In the genomic region with DNA sequence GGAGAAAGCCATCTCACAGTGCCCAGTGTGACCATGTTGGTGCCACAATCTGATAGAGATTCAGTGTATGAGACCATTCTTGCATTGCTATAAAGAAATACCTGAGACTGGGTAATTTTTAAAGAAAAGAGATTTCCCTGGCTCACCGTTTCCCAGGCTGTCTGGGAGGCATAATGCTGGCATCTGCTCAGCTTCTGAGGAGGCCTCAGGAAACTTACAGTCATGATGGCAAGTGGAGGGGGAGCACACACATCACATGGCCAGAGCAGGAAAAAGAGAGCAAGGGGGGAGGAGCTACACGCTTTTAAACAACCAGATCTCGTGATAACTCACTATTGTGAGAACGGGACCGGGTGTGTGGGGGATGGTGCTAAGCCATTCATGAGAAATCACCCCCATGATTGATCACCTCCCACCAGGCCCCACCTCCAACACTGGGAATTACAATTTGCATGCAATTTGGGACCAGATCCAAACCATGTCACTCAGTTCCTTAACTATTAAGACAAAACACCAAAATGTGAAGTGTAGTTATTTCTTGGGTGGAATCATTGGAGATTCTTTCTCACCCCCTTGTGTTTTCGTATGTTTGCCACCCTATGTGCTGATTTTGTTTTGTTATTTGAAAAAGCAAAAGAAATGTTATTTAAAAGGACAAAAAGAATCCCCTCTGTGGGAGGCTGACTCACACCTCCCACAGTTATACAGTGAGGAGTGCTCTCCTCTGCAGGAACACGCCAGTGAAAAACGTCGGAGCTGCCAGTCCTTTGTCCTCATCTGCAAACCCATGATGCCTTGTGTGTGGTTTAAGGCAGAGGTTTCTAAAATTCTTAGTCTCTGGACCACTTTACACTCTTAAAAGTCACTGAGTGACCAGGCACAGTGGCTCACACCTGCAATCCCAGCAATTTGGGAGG, we compare ENCODE assay signal across 15 cellular contexts.
"Had no signal": no experiment of that assay in that cellular context is flagged by ENCODE, and none has a peak within 500 bp of the region (broad histone marks: within the 10 kb centered on the region; RNA-seq: fewer than 3 reads in every experiment).

No MANE protein-coding gene starts in this region.

- H3K27me3 ChIP-seq: pancreas, vagina had no signal

- H3K36me3 ChIP-seq: adrenal gland, gastrocnemius medialis, left lung, pancreas, tibial nerve, vagina had no signal

- H3K4me1 Mint-ChIP-seq: activated CD4-positive, alpha-beta T cell treated with anti-CD3 and anti-CD28 coated beads, Interleukin-2, amount 10 ng/mL, durations not matched to agents 7 days and 5 days had no signal

- H3K27me3 Mint-ChIP-seq: stimulated activated memory B cell treated with anti-CD40 and anti-IgM and Interleukin-4, amounts not matched to agents 10 μg/mL and 1 μg/mL and 100 μg/mL, for 72 hours had no signal

- H3K27ac ChIP-seq: adrenal gland, gastrocnemius medialis, left lung, pancreas, tibial nerve, vagina had no signal

- H3K27ac Mint-ChIP-seq: activated CD4-positive, alpha-beta T cell treated with anti-CD3 and anti-CD28 coated beads, Interleukin-2, amount 10 ng/mL, durations not matched to agents 7 days and 5 days; activated naive CD4-positive, alpha-beta T cell treated with anti-CD3 and anti-CD28 coated beads for 36 hours; activated T-helper 17 cell treated with anti-CD3 and anti-CD28 coated beads, Interleukin-2, amount 50 U/mL, for 72 hours; nephron progenitor cell; stimulated activated memory B cell treated with anti-CD40 and anti-IgM and Interleukin-4, amounts not matched to agents 10 μg/mL and 1 μg/mL and 100 μg/mL, for 72 hours; WTC11 had no signal

- H3K4me3 Mint-ChIP-seq: activated CD4-positive, alpha-beta T cell treated with anti-CD3 and anti-CD28 coated beads, Interleukin-2, amount 10 ng/mL, durations not matched to agents 7 days and 5 days; activated naive CD4-positive, alpha-beta T cell treated with anti-CD3 and anti-CD28 coated beads for 36 hours; activated T-helper 17 cell treated with anti-CD3 and anti-CD28 coated beads, Interleukin-2, amount 50 U/mL, for 72 hours; nephron progenitor cell; stimulated activated memory B cell treated with anti-CD40 and anti-IgM and Interleukin-4, amounts not matched to agents 10 μg/mL and 1 μg/mL and 100 μg/mL, for 72 hours; WTC11 had no signal

- H3K4me3 ChIP-seq: adrenal gland, gastrocnemius medialis, left lung, pancreas, tibial nerve, vagina had no signal

- H3K36me3 Mint-ChIP-seq: stimulated activated memory B cell treated with anti-CD40 and anti-IgM and Interleukin-4, amounts not matched to agents 10 μg/mL and 1 μg/mL and 100 μg/mL, for 72 hours; WTC11 had no signal

- H3K4me1 ChIP-seq: adrenal gland, gastrocnemius medialis, left lung, pancreas, tibial nerve, vagina had no signal

- ATAC-seq: activated T-helper 17 cell treated with anti-CD3 and anti-CD28 coated beads, Interleukin-2, amount 50 U/mL, for 72 hours; gastrocnemius medialis; left lung; pancreas; stimulated activated memory B cell treated with anti-CD40 and anti-IgM and Interleukin-4, amounts not matched to agents 10 μg/mL and 1 μg/mL and 100 μg/mL, for 72 hours; WTC11 had no signal

- DNase-seq: activated CD4-positive, alpha-beta T cell treated with anti-CD3 and anti-CD28 coated beads, Interleukin-2, amount 10 ng/mL, durations not matched to agents 7 days and 5 days; activated CD8-positive, alpha-beta memory T cell treated with anti-CD3 and anti-CD28 coated beads for 24 hours; activated naive CD4-positive, alpha-beta T cell treated with anti-CD3 and anti-CD28 coated beads for 36 hours; adrenal gland; gastrocnemius medialis; left lung; nephron progenitor cell; pancreas; small intestine; T-helper 1 cell had no signal

- H3K9me3 Mint-ChIP-seq: activated CD4-positive, alpha-beta T cell treated with anti-CD3 and anti-CD28 coated beads, Interleukin-2, amount 10 ng/mL, durations not matched to agents 7 days and 5 days; activated T-helper 17 cell treated with anti-CD3 and anti-CD28 coated beads, Interleukin-2, amount 50 U/mL, for 72 hours; stimulated activated memory B cell treated with anti-CD40 and anti-IgM and Interleukin-4, amounts not matched to agents 10 μg/mL and 1 μg/mL and 100 μg/mL, for 72 hours had no signal

- H3K9me3 ChIP-seq: adrenal gland, gastrocnemius medialis, left lung, pancreas, tibial nerve, vagina had no signal
